Comparison of ENCODE assay signal across 20 cellular contexts in the genomic region with DNA sequence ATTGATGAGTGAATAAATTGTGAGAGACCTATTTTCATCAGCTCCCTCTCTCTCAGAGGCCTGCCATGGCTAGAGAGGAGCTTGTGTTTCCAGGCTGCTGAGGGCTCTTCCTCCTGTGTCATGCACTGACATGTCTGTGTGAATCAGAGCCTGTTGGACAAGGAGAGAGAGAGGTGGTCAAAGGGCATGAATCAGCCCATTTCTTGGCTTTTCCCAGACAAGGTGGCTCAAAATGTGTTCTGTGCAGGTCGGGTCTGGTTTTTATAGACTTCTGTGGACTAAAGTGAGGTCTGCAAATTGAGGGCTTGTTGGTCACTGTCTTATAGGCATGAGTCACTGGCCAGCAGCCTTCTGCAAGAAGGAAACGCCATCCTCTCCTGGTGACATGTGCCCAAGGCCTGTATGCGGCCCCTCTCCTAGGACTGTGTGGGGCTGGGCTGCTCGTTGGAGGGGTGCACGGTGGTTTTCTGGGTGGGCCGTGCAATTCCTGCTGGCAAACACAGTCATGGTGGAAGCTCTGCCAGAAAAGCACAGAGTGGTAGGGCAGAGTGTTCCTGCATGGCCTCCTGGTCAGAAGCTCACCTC.
DNase-seq lines count a peak whose midpoint lies in the region; ATAC-seq, FAIRE-seq and TF ChIP-seq lines count a peak whose summit lies in the region.
"Had no signal": no experiment of that assay in that cellular context is flagged by ENCODE, and none has a peak within 500 bp of the region (broad histone marks: within the 10 kb centered on the region; RNA-seq: fewer than 3 reads in every experiment).

No MANE protein-coding gene starts in this region.

- H3K9me3 ChIP-seq in endothelial cell of umbilical vein (replicated peaks; ENCODE audit: control insufficient read depth, insufficient read depth, low read length) (no peaks in the 10 kb centered on the region), gastrocnemius medialis (no peaks in the 10 kb centered on the region)
- H3K9me3 ChIP-seq: left lung had no signal

- H3K36me3 ChIP-seq in endothelial cell of umbilical vein (ENCODE audit: control insufficient read depth in 2 of 2, extremely low read depth in 1 of 2, insufficient read depth in 2 of 2, low read length in 2 of 2) (no peaks in the 10 kb centered on the region), gastrocnemius medialis (no peaks in the 10 kb centered on the region)
- H3K36me3 ChIP-seq: BLaER1, left lung had no signal

- H3K27ac Mint-ChIP-seq in activated CD8-positive, alpha-beta T cell treated with anti-CD3 and anti-CD28 coated beads, Interleukin-2, amount 10 ng/mL, durations not matched to agents 7 days and 5 days = no peak overlapping the region
- H3K27ac Mint-ChIP-seq: activated B cell treated with CpG ODN at 0.5 μM for 24 hours; activated naive CD8-positive, alpha-beta T cell treated with anti-CD3 and anti-CD28 coated beads, Interleukin-2, amount 50 U/mL, for 24 hours; naive thymus-derived CD8-positive, alpha-beta T cell; type B pancreatic cell had no signal

- H3K9me3 Mint-ChIP-seq in activated CD8-positive, alpha-beta T cell treated with anti-CD3 and anti-CD28 coated beads, Interleukin-2, amount 10 ng/mL, durations not matched to agents 7 days and 5 days (ENCODE audit: insufficient read depth) = no peaks in the 10 kb centered on the region
- H3K9me3 Mint-ChIP-seq: activated B cell treated with CpG ODN at 0.5 μM for 24 hours had no signal

- no peak for TF ChIP-seq CTCF in endothelial cell of umbilical vein (IDR thresholded peaks at IDR 0.05; ENCODE audit: extremely low read depth in 1 of 2, insufficient read depth in 1 of 2, low read depth in 1 of 2, low read length in 2 of 2)
- no peak for TF ChIP-seq CTCF in gastrocnemius medialis (IDR thresholded peaks at IDR 0.05 in 4 of 5, conservative IDR thresholded peaks at IDR 0.05 in 1 of 5)
- no peak for TF ChIP-seq CTCF in dorsolateral prefrontal cortex (IDR thresholded peaks at IDR 0.05 in 54 of 56, conservative IDR thresholded peaks at IDR 0.05 in 2 of 56; ENCODE audit: low read depth in 1 of 56, partially characterized antibody in 56 of 56)

- no peak overlapping the region for H3K4me2 ChIP-seq in endothelial cell of umbilical vein (ENCODE audit: insufficient read depth, low read length)
- H3K4me2 ChIP-seq: BLaER1 had no signal

- H3K27me3 Mint-ChIP-seq in activated CD8-positive, alpha-beta T cell treated with anti-CD3 and anti-CD28 coated beads, Interleukin-2, amount 10 ng/mL, durations not matched to agents 7 days and 5 days (ENCODE audit: low read depth) = peaks cover 1% of the 10 kb centered on the region

- intact Hi-C loops in endothelial cell of umbilical vein (cut with micrococcal nuclease) (no loop called here), gastrocnemius medialis (cut with DNase I; ENCODE audit: low total_unique reads) (no loop called here), dorsolateral prefrontal cortex (cut with DNase I) (no loop called here)

- H3K36me3 Mint-ChIP-seq in activated CD8-positive, alpha-beta T cell treated with anti-CD3 and anti-CD28 coated beads, Interleukin-2, amount 10 ng/mL, durations not matched to agents 7 days and 5 days (ENCODE audit: low read depth) = no peaks in the 10 kb centered on the region

- no peaks in the 10 kb centered on the region for H3K9me1 ChIP-seq in endothelial cell of umbilical vein (replicated peaks; ENCODE audit: control insufficient read depth, extremely low read depth, insufficient read depth, low read length)

- FAIRE-seq in RCC 7860 (lab: Jason Lieb, UNC) = peak; percentile 86
- peak; percentile 80 for FAIRE-seq in endothelial cell of umbilical vein (lab: Jason Lieb, UNC)

- H3K27ac ChIP-seq in endothelial cell of umbilical vein (ENCODE audit: insufficient read depth, low read depth, low read length) = peak overlapping the region; percentile 57
- no peak overlapping the region for H3K27ac ChIP-seq in gastrocnemius medialis
- no peak overlapping the region for H3K27ac ChIP-seq in dorsolateral prefrontal cortex
- H3K27ac ChIP-seq: BLaER1, left lung had no signal

- no peak overlapping the region for H3K9ac ChIP-seq in endothelial cell of umbilical vein (replicated peaks; ENCODE audit: extremely low read depth, insufficient read depth, low read length)
- H3K9ac ChIP-seq: BLaER1 had no signal

- BruUV-seq in endothelial cell of umbilical vein (replicated peaks; lab: Mats Ljungman, UMichigan) = no TSS peak

- TF ChIP-seq POLR2A in endothelial cell of umbilical vein (IDR thresholded peaks at IDR 0.05; ENCODE audit: low read depth, low read length) (no peak), gastrocnemius medialis (IDR thresholded peaks at IDR 0.05) (no peak)

- H3K79me2 ChIP-seq in endothelial cell of umbilical vein (ENCODE audit: control insufficient read depth, insufficient read depth, low read length) = no peaks in the 10 kb centered on the region

- H3K4me3 Mint-ChIP-seq in activated CD8-positive, alpha-beta T cell treated with anti-CD3 and anti-CD28 coated beads, Interleukin-2, amount 10 ng/mL, durations not matched to agents 7 days and 5 days = no peak overlapping the region
- H3K4me3 Mint-ChIP-seq: activated B cell treated with CpG ODN at 0.5 μM for 24 hours; activated naive CD8-positive, alpha-beta T cell treated with anti-CD3 and anti-CD28 coated beads, Interleukin-2, amount 50 U/mL, for 24 hours; naive thymus-derived CD8-positive, alpha-beta T cell; type B pancreatic cell had no signal

- no peaks in the 10 kb centered on the region for H4K20me1 ChIP-seq in endothelial cell of umbilical vein (replicated peaks; ENCODE audit: control insufficient read depth, extremely low read depth, insufficient read depth, low read length)
- H4K20me1 ChIP-seq: BLaER1 had no signal

- H3K4me1 ChIP-seq in endothelial cell of umbilical vein (ENCODE audit: control insufficient read depth, extremely low read depth, insufficient read depth, low read length) (peaks cover 50% of the 10 kb centered on the region), gastrocnemius medialis (peaks cover 5% of the 10 kb centered on the region in 2 donors)
- H3K4me1 ChIP-seq: left lung had no signal

- dilution Hi-C loops in endothelial cell of umbilical vein (cut with MboI; ENCODE audit: extremely low pct_ligation_motif_present, low sequenced_read_pairs) = no loop called here

- H3K4me3 ChIP-seq in endothelial cell of umbilical vein (replicated peaks in 1 of 3; ENCODE audit: insufficient read depth in 1 of 3, low read depth in 1 of 3, low read length in 3 of 3) (no peak overlapping the region), gastrocnemius medialis (no peak overlapping the region), dorsolateral prefrontal cortex (no peak overlapping the region)
- H3K4me3 ChIP-seq: BLaER1, left lung had no signal

- peak; percentile 77 for DNase-seq in Daoy (ENCODE audit: low read depth)
- peak; percentile 91 for DNase-seq in RCC 7860 (ENCODE audit: low spot score)
- DNase-seq in endothelial cell of umbilical vein (ENCODE audit: low read depth, low spot score) = peak; percentile 65
- peak; percentile 26 to 80 for DNase-seq in lung microvascular endothelial cell (ENCODE audit: low read depth in 2 of 2)
- DNase-seq in activated CD8-positive, alpha-beta T cell treated with anti-CD3 and anti-CD28 coated beads, Interleukin-2, amount 10 ng/mL, durations not matched to agents 7 days and 5 days = no peak
- DNase-seq in gastrocnemius medialis = no peak
- no peak for DNase-seq in GM19238 (ENCODE audit: insufficient read length, low spot score)
- no peak for DNase-seq in dorsolateral prefrontal cortex
- DNase-seq: activated B cell treated with CpG ODN at 0.5 μM for 24 hours; activated naive CD8-positive, alpha-beta T cell treated with anti-CD3 and anti-CD28 coated beads, Interleukin-2, amount 50 U/mL, for 24 hours; DND-41; GOT3; head of caudate nucleus; Karpas-422; left lung; naive thymus-derived CD8-positive, alpha-beta T cell; NCI-H2081 treated with DMSO at 0.1 percent for 48 hours; stimulated activated CD4-positive, alpha-beta T cell treated with anti-CD3 and anti-CD28 coated beads, Interleukin-2, amount 100 ng/mL, for 24 hours had no signal

- POLR2A ChIA-PET in endothelial cell of umbilical vein (lab: Charles Lee) = no interaction called here
- POLR2A ChIA-PET in activated CD8-positive, alpha-beta T cell treated with anti-CD3 and anti-CD28 coated beads, Interleukin-2, amount 10 ng/mL, durations not matched to agents 7 days and 5 days (lab: Charles Lee) = no interaction called here

- no peak for ATAC-seq in activated CD8-positive, alpha-beta T cell treated with anti-CD3 and anti-CD28 coated beads, Interleukin-2, amount 10 ng/mL, durations not matched to agents 7 days and 5 days
- ATAC-seq in gastrocnemius medialis = no peak
- ATAC-seq: activated naive CD8-positive, alpha-beta T cell treated with anti-CD3 and anti-CD28 coated beads, Interleukin-2, amount 50 U/mL, for 24 hours; left lung; naive thymus-derived CD8-positive, alpha-beta T cell had no signal

- no peaks in the 10 kb centered on the region for H3K4me1 Mint-ChIP-seq in activated CD8-positive, alpha-beta T cell treated with anti-CD3 and anti-CD28 coated beads, Interleukin-2, amount 10 ng/mL, durations not matched to agents 7 days and 5 days (ENCODE audit: low read depth)
- H3K4me1 Mint-ChIP-seq: activated B cell treated with CpG ODN at 0.5 μM for 24 hours; activated naive CD8-positive, alpha-beta T cell treated with anti-CD3 and anti-CD28 coated beads, Interleukin-2, amount 50 U/mL, for 24 hours; naive thymus-derived CD8-positive, alpha-beta T cell had no signal

- in situ Hi-C loops in gastrocnemius medialis (cut with MboI; ENCODE audit: low sequenced_read_pairs in 4 of 4) = no loop called here

- no peak overlapping the region for H2AFZ ChIP-seq in endothelial cell of umbilical vein (ENCODE audit: low read depth, low read length)

- CTCF ChIA-PET in endothelial cell of umbilical vein (lab: Charles Lee) = interaction anchor here (0.5 to 1.1 kb wide), 4 partner anchors 12 to 379 kb away, joined by 3 to 6 read pairs (median 3); no protein-coding TSS in a partner anchor
- CTCF ChIA-PET in activated CD8-positive, alpha-beta T cell treated with anti-CD3 and anti-CD28 coated beads, Interleukin-2, amount 10 ng/mL, durations not matched to agents 7 days and 5 days (lab: Charles Lee) = no interaction called here

- H3K27me3 ChIP-seq in endothelial cell of umbilical vein (ENCODE audit: control insufficient read depth in 2 of 2, insufficient read depth in 2 of 2, low read length in 2 of 2) (no peaks in the 10 kb centered on the region), gastrocnemius medialis (peaks cover 1 to 11% (median 10%) of the 10 kb centered on the region in 3 donors), dorsolateral prefrontal cortex (peaks cover 0 to 67% (median 33%) of the 10 kb centered on the region in 45 donors)
- H3K27me3 ChIP-seq: BLaER1 had no signal

TF ChIP-seq in endothelial cell of umbilical vein, 7 proteins besides CTCF, POLR2A, EP300 and RAD21 (continues in another document):
- no peak for TF ChIP-seq MYC (IDR thresholded peaks at IDR 0.05; ENCODE audit: low read depth, low read length)
- peak; percentile 18 for TF ChIP-seq JUN (IDR thresholded peaks at IDR 0.05; ENCODE audit: borderline replicate concordance, insufficient read depth, insufficient read length, low read depth)
- no peak for TF ChIP-seq GATA2 (IDR thresholded peaks at IDR 0.05; ENCODE audit: insufficient read depth, insufficient read length, low read depth, low read length)
- TF ChIP-seq EZH2 (IDR thresholded peaks at IDR 0.05; ENCODE audit: borderline replicate concordance, low read depth, low read length, severe bottlenecking) = no peak

Comparison
In these comparisons a context has a peak if more than half of its experiments do, and no peak if none do; other contexts are left out.
1. DNase-seq: peak in Daoy (single experiment), RCC 7860 (single experiment), endothelial cell of umbilical vein (single experiment) and lung microvascular endothelial cell (2 of 2); none in activated CD8-positive, alpha-beta T cell treated with anti-CD3 and anti-CD28 coated beads, Interleukin-2, amount 10 ng/mL, durations not matched to agents 7 days and 5 days (single experiment), gastrocnemius medialis (0 of 2), GM19238 (single experiment) and dorsolateral prefrontal cortex (0 of 10).